16 cellular contexts compared by ENCODE assay signal in genomic region chr11:134333951-134334350, GRCh38. TPM values are rescaled to one million over a fixed set of nuclear protein-coding genes. Genes with fewer than 3 reads are reported as not detected.
"Had no signal": no experiment of that assay in that cellular context is flagged by ENCODE, and none has a peak within 500 bp of the region (broad histone marks: within the 10 kb centered on the region; RNA-seq: fewer than 3 reads in every experiment).

No MANE protein-coding gene starts in this region.

- H3K9me3 Mint-ChIP-seq: activated CD4-positive, alpha-beta memory T cell treated with anti-CD3 and anti-CD28 coated beads, Interleukin-2, amount 10 ng/mL, durations not matched to agents 7 days and 5 days; activated T-cell treated with anti-CD3 and anti-CD28 coated beads, Interleukin-2, amount 50 U/mL, for 72 hours; dendritic cell treated with granulocyte-macrophage colony-stimulating factor and Interleukin-4, amounts not matched to agents 40 ng/mL and 50 ng/mL, for 4 days; mesothelial cell of epicardium had no signal

- H3K36me3 Mint-ChIP-seq: mesothelial cell of epicardium had no signal

- H3K27ac Mint-ChIP-seq: activated CD4-positive, alpha-beta memory T cell treated with anti-CD3 and anti-CD28 coated beads, Interleukin-2, amount 10 ng/mL, durations not matched to agents 7 days and 5 days; activated T-cell treated with anti-CD3 and anti-CD28 coated beads, Interleukin-2, amount 50 U/mL, for 72 hours; dendritic cell treated with granulocyte-macrophage colony-stimulating factor and Interleukin-4, amounts not matched to agents 40 ng/mL and 50 ng/mL, for 4 days; mesothelial cell of epicardium had no signal

- H3K4me3 ChIP-seq: hepatocyte, prostate gland, upper lobe of left lung had no signal

- H3K36me3 ChIP-seq: brain microvascular endothelial cell, prostate gland, upper lobe of left lung had no signal

- DNase-seq: activated CD4-positive, alpha-beta memory T cell treated with anti-CD3 and anti-CD28 coated beads, Interleukin-2, amount 10 ng/mL, durations not matched to agents 7 days and 5 days; activated naive CD4-positive, alpha-beta T cell; activated T-cell treated with anti-CD3 and anti-CD28 coated beads, Interleukin-2, amount 50 U/mL, for 72 hours; amniotic stem cell; brain microvascular endothelial cell; occipital lobe; stimulated activated CD4-positive, alpha-beta T cell treated with anti-CD3 and anti-CD28 coated beads, Interleukin-2, amount 100 ng/mL, for 48 hours; stimulated activated naive CD4-positive, alpha-beta T cell treated with Interleukin-2 at 50 U/mL for 16 hours; SW 1271; T-helper 9 cell; upper lobe of left lung had no signal

- H3K4me3 Mint-ChIP-seq: activated CD4-positive, alpha-beta memory T cell treated with anti-CD3 and anti-CD28 coated beads, Interleukin-2, amount 10 ng/mL, durations not matched to agents 7 days and 5 days; dendritic cell treated with granulocyte-macrophage colony-stimulating factor and Interleukin-4, amounts not matched to agents 40 ng/mL and 50 ng/mL, for 4 days; mesothelial cell of epicardium had no signal

- H3K9me3 ChIP-seq: prostate gland, upper lobe of left lung had no signal

- H3K27ac ChIP-seq: brain microvascular endothelial cell, hepatocyte, prostate gland, upper lobe of left lung had no signal

- ATAC-seq: activated T-cell treated with anti-CD3 and anti-CD28 coated beads, Interleukin-2, amount 50 U/mL, for 72 hours had no signal

RNA-seq across cellular contexts. Expression of gene GLB1L3, which starts 57.8 kb away (rescaled TPM):
- total RNA-seq: mesothelial cell of epicardium had no signal
- polyA plus RNA-seq: hepatocyte, liver had no signal
